17 cellular contexts compared by ENCODE assay signal in the genomic region with DNA sequence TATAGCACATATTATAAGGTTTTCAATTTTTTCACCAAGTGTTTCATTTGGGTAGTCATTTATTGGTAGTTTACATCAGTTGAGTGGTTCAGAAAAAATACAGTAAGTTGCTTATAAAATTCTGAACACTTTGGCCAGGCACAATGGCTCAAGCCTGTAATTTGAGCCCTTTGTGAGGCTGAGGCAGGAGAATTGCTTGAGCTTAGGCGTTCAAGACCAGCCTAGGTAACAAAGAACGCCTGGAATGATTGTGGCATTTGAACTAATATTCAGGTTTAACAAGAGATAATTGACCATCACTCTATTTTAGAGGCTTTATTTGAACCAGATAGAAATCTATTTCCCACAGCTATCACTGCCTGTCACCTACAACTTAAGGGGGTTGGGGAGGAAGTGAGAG. TPM values are rescaled to one million over a fixed set of nuclear protein-coding genes. Genes with fewer than 3 reads are reported as not detected.
DNase-seq lines count a peak whose midpoint lies in the region; ATAC-seq lines count a peak whose summit lies in the region.
"Had no signal": no experiment of that assay in that cellular context is flagged by ENCODE, and none has a peak within 500 bp of the region (broad histone marks: within the 10 kb centered on the region; RNA-seq: fewer than 3 reads in every experiment).

No MANE protein-coding gene starts in this region.

- H3K4me3 ChIP-seq in GM23248: peak overlapping the region; percentile 56
- no peak overlapping the region for H3K4me3 ChIP-seq in naive thymus-derived CD4-positive, alpha-beta T cell (ENCODE audit: low read length)
- H3K4me3 ChIP-seq: heart left ventricle, ovary had no signal

- POLR2A ChIA-PET in naive thymus-derived CD4-positive, alpha-beta T cell (lab: Charles Lee): interaction anchor here (0.9 to 4.1 kb wide), 3 partner anchors 18 to 242 kb away, joined by 3 to 14 read pairs (median 3); no protein-coding TSS in a partner anchor

- H3K27ac ChIP-seq in GM23248: peak overlapping the region; percentile 41
- peak overlapping the region; percentile 56 for H3K27ac ChIP-seq in naive thymus-derived CD4-positive, alpha-beta T cell (ENCODE audit: low read depth, low read length)
- H3K27ac ChIP-seq: ovary had no signal

- peak overlapping the region; percentile 41 for H3K27ac Mint-ChIP-seq in T-helper 1 cell treated with Interleukin-12 subunit alpha and Interleukin-12 subunit beta and Interleukin-4 antibody, amounts not matched to agents 30 μg/mL and 1 μg/mL, for 36 hours
- peak overlapping the region; percentile 51 for H3K27ac Mint-ChIP-seq in activated T-helper 17 cell treated with anti-CD3 and anti-CD28 coated beads, Interleukin-2, amount 50 U/mL, for 72 hours
- H3K27ac Mint-ChIP-seq in naive thymus-derived CD4-positive, alpha-beta T cell: peak overlapping the region in 7 of 9 donors; percentile 34 to 82 (median 75)
- H3K27ac Mint-ChIP-seq: activated CD4-positive, alpha-beta memory T cell treated with anti-CD3 and anti-CD28 coated beads, Interleukin-2, amount 10 ng/mL, durations not matched to agents 7 days and 5 days had no signal

- H4K20me1 ChIP-seq in GM23248 (ENCODE audit: insufficient read depth): peaks cover 85% of the 10 kb centered on the region

- H3K4me1 ChIP-seq in GM23248 (ENCODE audit: insufficient read depth): peaks cover 95% of the 10 kb centered on the region
- peaks cover 23 to 44% of the 10 kb centered on the region in 2 donors for H3K4me1 ChIP-seq in naive thymus-derived CD4-positive, alpha-beta T cell (ENCODE audit: control insufficient read depth in 2 of 2, insufficient read depth in 2 of 2, low read length in 2 of 2)

- WGBS in GM23248 (ENCODE audit: low coverage in 1 of 2, low lambda C conversion rate in 2 of 2, missing lambda C conversion rate in 2 of 2), 2 experiments: 98 to 100% methylated on average over 2 of the region's 2 CpGs

- CTCF ChIA-PET in naive thymus-derived CD4-positive, alpha-beta T cell (lab: Charles Lee): interaction anchor here (1.2 to 2.2 kb wide), 2 partner anchors 11 to 213 kb away, joined by 3 to 7 read pairs; no protein-coding TSS in a partner anchor

- H3K4me1 Mint-ChIP-seq in T-helper 1 cell treated with Interleukin-12 subunit alpha and Interleukin-12 subunit beta and Interleukin-4 antibody, amounts not matched to agents 30 μg/mL and 1 μg/mL, for 36 hours (ENCODE audit: low read depth): peaks cover 52% of the 10 kb centered on the region
- peaks cover 37% of the 10 kb centered on the region for H3K4me1 Mint-ChIP-seq in activated T-helper 17 cell treated with anti-CD3 and anti-CD28 coated beads, Interleukin-2, amount 50 U/mL, for 72 hours
- peaks cover 32 to 94% (median 85%) of the 10 kb centered on the region in 7 donors for H3K4me1 Mint-ChIP-seq in naive thymus-derived CD4-positive, alpha-beta T cell

- no peaks in the 10 kb centered on the region for H3K9me3 Mint-ChIP-seq in T-helper 1 cell treated with Interleukin-12 subunit alpha and Interleukin-12 subunit beta and Interleukin-4 antibody, amounts not matched to agents 30 μg/mL and 1 μg/mL, for 36 hours
- no peaks in the 10 kb centered on the region for H3K9me3 Mint-ChIP-seq in activated T-helper 17 cell treated with anti-CD3 and anti-CD28 coated beads, Interleukin-2, amount 50 U/mL, for 72 hours
- no peaks in the 10 kb centered on the region for H3K9me3 Mint-ChIP-seq in naive thymus-derived CD4-positive, alpha-beta T cell
- H3K9me3 Mint-ChIP-seq: activated CD4-positive, alpha-beta memory T cell treated with anti-CD3 and anti-CD28 coated beads, Interleukin-2, amount 10 ng/mL, durations not matched to agents 7 days and 5 days; H9; mesothelial cell of epicardium had no signal

- in situ Hi-C loops in GM23248 (cut with MboI): no loop called here

- intact Hi-C loops in naive thymus-derived CD4-positive, alpha-beta T cell (cut with micrococcal nuclease): loop anchor here in 1 of 2 donors (2.0 to 5.0 kb wide), 2 partner anchors 47 to 151 kb away; no protein-coding TSS in a partner anchor

- H3K9me2 ChIP-seq in GM23248 (ENCODE audit: insufficient read depth): no peaks in the 10 kb centered on the region

- DNase-seq in T-helper 1 cell (no peak), GM23248 (no peak), HCEC 1CT (no peak)
- DNase-seq in naive thymus-derived CD4-positive, alpha-beta T cell: no peak
- no peak for DNase-seq in NK-92 treated with Interleukin-12 subunit alpha and Interleukin-12 subunit beta, amount 100 ng/mL, for 24 hours (lab: John Stamatoyannopoulos, UW)
- DNase-seq: activated CD4-positive, alpha-beta memory T cell treated with anti-CD3 and anti-CD28 coated beads, Interleukin-2, amount 10 ng/mL, durations not matched to agents 7 days and 5 days; activated effector memory CD4-positive, alpha-beta T cell treated with anti-CD3 and anti-CD28 coated beads, Interleukin-2, amount 50 U/mL, for 16 hours; dermis blood vessel endothelial cell; H9; heart left ventricle; NCI-H1048; ovary; SIG-M5 had no signal

- H3K27me3 Mint-ChIP-seq in T-helper 1 cell treated with Interleukin-12 subunit alpha and Interleukin-12 subunit beta and Interleukin-4 antibody, amounts not matched to agents 30 μg/mL and 1 μg/mL, for 36 hours (ENCODE audit: low read depth): no peaks in the 10 kb centered on the region
- no peaks in the 10 kb centered on the region for H3K27me3 Mint-ChIP-seq in activated T-helper 17 cell treated with anti-CD3 and anti-CD28 coated beads, Interleukin-2, amount 50 U/mL, for 72 hours
- H3K27me3 Mint-ChIP-seq in naive thymus-derived CD4-positive, alpha-beta T cell: no peaks in the 10 kb centered on the region
- H3K27me3 Mint-ChIP-seq: activated CD4-positive, alpha-beta memory T cell treated with anti-CD3 and anti-CD28 coated beads, Interleukin-2, amount 10 ng/mL, durations not matched to agents 7 days and 5 days had no signal

- peaks cover 29% of the 10 kb centered on the region for H3K36me3 ChIP-seq in GM23248 (ENCODE audit: low read depth)
- H3K36me3 ChIP-seq in naive thymus-derived CD4-positive, alpha-beta T cell (ENCODE audit: control insufficient read depth in 2 of 3, insufficient read depth in 3 of 3, low read length in 3 of 3): peaks cover 0 to 9% (median 2%) of the 10 kb centered on the region in 3 experiments
- H3K36me3 ChIP-seq: ovary had no signal

- peak overlapping the region; percentile 41; the same call in 1 of the 2 replicates for H3K9ac ChIP-seq in GM23248

- H3K4me2 ChIP-seq in GM23248 (ENCODE audit: unreplicated experiment): peak overlapping the region; percentile 79

- H3K27me3 ChIP-seq in GM23248 (replicated peaks; ENCODE audit: insufficient read depth): no peaks in the 10 kb centered on the region
- H3K27me3 ChIP-seq in naive thymus-derived CD4-positive, alpha-beta T cell (ENCODE audit: control insufficient read depth in 2 of 2, insufficient read depth in 2 of 2, low read length in 2 of 2): no peaks in the 10 kb centered on the region
- H3K27me3 ChIP-seq: heart left ventricle, ovary had no signal

- no peak for ATAC-seq in activated T-helper 17 cell treated with anti-CD3 and anti-CD28 coated beads, Interleukin-2, amount 50 U/mL, for 72 hours (replicated peaks)
- ATAC-seq in naive thymus-derived CD4-positive, alpha-beta T cell: no peak
- no peak for ATAC-seq in GM21360 (IDR thresholded peaks at IDR 0.05; ENCODE audit: unreplicated experiment)
- ATAC-seq: heart left ventricle had no signal

- H3K4me3 Mint-ChIP-seq in T-helper 1 cell treated with Interleukin-12 subunit alpha and Interleukin-12 subunit beta and Interleukin-4 antibody, amounts not matched to agents 30 μg/mL and 1 μg/mL, for 36 hours: peak overlapping the region; percentile 14
- H3K4me3 Mint-ChIP-seq in activated T-helper 17 cell treated with anti-CD3 and anti-CD28 coated beads, Interleukin-2, amount 50 U/mL, for 72 hours: peak overlapping the region; percentile 41
- H3K4me3 Mint-ChIP-seq in naive thymus-derived CD4-positive, alpha-beta T cell: peak overlapping the region in 5 of 10 donors; percentile 23 to 74 (median 63)
- H3K4me3 Mint-ChIP-seq: activated CD4-positive, alpha-beta memory T cell treated with anti-CD3 and anti-CD28 coated beads, Interleukin-2, amount 10 ng/mL, durations not matched to agents 7 days and 5 days; mesothelial cell of epicardium had no signal

- H3K9me3 ChIP-seq in GM23248 (ENCODE audit: low read depth): no peaks in the 10 kb centered on the region
- H3K9me3 ChIP-seq in naive thymus-derived CD4-positive, alpha-beta T cell (ENCODE audit: control insufficient read depth in 2 of 3, low read length in 3 of 3): no peaks in the 10 kb centered on the region
- H3K9me3 ChIP-seq: heart left ventricle, ovary had no signal

- H3K36me3 Mint-ChIP-seq in T-helper 1 cell treated with Interleukin-12 subunit alpha and Interleukin-12 subunit beta and Interleukin-4 antibody, amounts not matched to agents 30 μg/mL and 1 μg/mL, for 36 hours (ENCODE audit: low read depth): peaks cover 18% of the 10 kb centered on the region
- H3K36me3 Mint-ChIP-seq in activated T-helper 17 cell treated with anti-CD3 and anti-CD28 coated beads, Interleukin-2, amount 50 U/mL, for 72 hours (ENCODE audit: low read depth): peaks cover 90% of the 10 kb centered on the region
- peaks cover 0 to 9% (median under 1%) of the 10 kb centered on the region in 5 donors for H3K36me3 Mint-ChIP-seq in naive thymus-derived CD4-positive, alpha-beta T cell

- H3K79me2 ChIP-seq in GM23248 (ENCODE audit: insufficient read depth): peaks cover 100% of the 10 kb centered on the region

- no peak overlapping the region for H2AFZ ChIP-seq in GM23248

- H3F3A ChIP-seq in GM23248 (ENCODE audit: insufficient read depth): peaks cover 94% of the 10 kb centered on the region

RNA-seq across cellular contexts. Expression of a gene that starts 22.7 kb away (rescaled TPM):
- total RNA-seq in GM23248 (2014; rRNA removed; shearing (Covaris generic)): 1,114 and 1,257 TPM in 2 replicates
- polyA plus RNA-seq in GM23248 (2016; fragmentation: Nextera tagmentation; extraction: Ambion mirVana): 863 and 907 TPM in 2 replicates
- 100 to 1,000 TPM; 123 to 176 TPM for total RNA-seq in activated T-helper 17 cell treated with anti-CD3 and anti-CD28 coated beads, Interleukin-2, amount 50 U/mL, for 72 hours
- total RNA-seq in naive thymus-derived CD4-positive, alpha-beta T cell: 100 to 1,000 TPM in 4 of 5 experiments, 10 to 100 TPM in 1; 88.8 to 358 (median 143) TPM
- polyA plus RNA-seq in naive thymus-derived CD4-positive, alpha-beta T cell: 10 to 100 TPM; 75.1 to 98.4 TPM

RNA-seq across cellular contexts. Expression of a gene that starts 44.2 kb away (rescaled TPM):
- total RNA-seq in GM23248 (2014; rRNA removed; shearing (Covaris generic)): 32.1 and 35.9 TPM in 2 replicates
- 41.0 and 41.6 TPM in 2 replicates for polyA plus RNA-seq in GM23248 (2016; fragmentation: Nextera tagmentation; extraction: Ambion mirVana)
- total RNA-seq in activated T-helper 17 cell treated with anti-CD3 and anti-CD28 coated beads, Interleukin-2, amount 50 U/mL, for 72 hours: 10 to 100 TPM; 11.5 to 13.6 TPM
- 1 to 10 TPM; 3.5 to 8.7 (median 5.1) TPM for total RNA-seq in naive thymus-derived CD4-positive, alpha-beta T cell
- polyA plus RNA-seq in naive thymus-derived CD4-positive, alpha-beta T cell: 1 to 10 TPM; 6.3 to 6.5 TPM
